Comparison of ENCODE assay signal across 10 cellular contexts in the genomic region with DNA sequence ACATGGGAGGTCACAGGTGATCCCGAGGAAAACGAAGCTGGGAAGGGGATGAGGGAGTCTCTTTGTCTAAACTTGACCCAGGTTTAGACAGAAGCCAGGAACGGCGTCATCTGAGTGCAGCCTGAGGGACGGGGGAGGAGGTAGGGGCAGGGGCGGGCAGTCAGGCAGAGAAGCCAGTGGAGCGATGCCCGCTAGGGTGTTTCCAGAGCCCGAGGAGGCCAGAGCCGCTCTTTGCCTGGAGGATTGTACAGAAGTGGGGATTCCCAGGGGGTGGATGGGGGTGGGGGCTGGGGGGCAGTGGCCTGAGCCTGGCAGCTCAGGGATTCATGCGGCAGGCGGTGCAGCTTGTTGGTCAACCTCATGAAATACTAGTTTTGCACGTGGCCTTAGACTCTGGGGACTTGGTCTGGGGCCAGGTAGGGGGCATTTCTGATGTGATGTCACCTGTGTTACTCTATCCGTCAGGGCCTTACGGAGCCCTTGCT. TPM values are rescaled to one million over a fixed set of nuclear protein-coding genes. Genes with fewer than 3 reads are reported as not detected.
DNase-seq lines count a peak whose midpoint lies in the region; ATAC-seq and TF ChIP-seq lines count a peak whose summit lies in the region.
"Had no signal": no experiment of that assay in that cellular context is flagged by ENCODE, and none has a peak within 500 bp of the region (broad histone marks: within the 10 kb centered on the region; RNA-seq: fewer than 3 reads in every experiment).

No MANE protein-coding gene starts in this region.

- TF ChIP-seq POLR2A in prostate gland (IDR thresholded peaks at IDR 0.05), result no peak

- H3K27me3 Mint-ChIP-seq in Calu3 (ENCODE audit: unreplicated experiment), result no peaks in the 10 kb centered on the region
- H3K27me3 Mint-ChIP-seq: CD8-positive, alpha-beta memory T cell had no signal

- CTCF ChIA-PET in Calu3 (lab: Charles Lee), result interaction anchor here (0.6 kb wide), 1 partner anchor 246 kb away, joined by 4 read pairs; no protein-coding TSS in a partner anchor

- H3K4me1 ChIP-seq in prostate gland (replicated peaks), result no peaks in the 10 kb centered on the region

- BruUV-seq in Calu3 (replicated peaks; lab: Mats Ljungman, UMichigan), result no TSS peak

- peak overlapping the region; percentile 24 for H3K4me3 Mint-ChIP-seq in Calu3 (ENCODE audit: low read depth, unreplicated experiment)

- H3K4me1 Mint-ChIP-seq in Calu3 (ENCODE audit: low read depth, unreplicated experiment), result peaks cover 16% of the 10 kb centered on the region

- 38% methylated on average over 15 of the region's 15 CpGs for WGBS in prostate gland

- intact Hi-C loops in Calu3 (cut with micrococcal nuclease; ENCODE audit: unreplicated experiment), result no loop called here
- intact Hi-C loops in prostate gland (cut with DNase I), result no loop called here

- H3K9me3 Mint-ChIP-seq in Calu3 (ENCODE audit: low read depth, unreplicated experiment), result no peaks in the 10 kb centered on the region
- H3K9me3 Mint-ChIP-seq: CD8-positive, alpha-beta memory T cell had no signal

- peaks cover 13% of the 10 kb centered on the region for H3K36me3 Mint-ChIP-seq in Calu3 (ENCODE audit: insufficient read depth, unreplicated experiment)

- H3K4me3 ChIP-seq in prostate gland, result no peak overlapping the region
- H3K4me3 ChIP-seq: smooth muscle cell had no signal

- no peaks in the 10 kb centered on the region for H3K27me3 ChIP-seq in prostate gland (replicated peaks; ENCODE audit: insufficient read depth)

- TF ChIP-seq CTCF in Calu3 (IDR thresholded peaks at IDR 0.05; ENCODE audit: unreplicated experiment) (no peak), GM20000 (IDR thresholded peaks at IDR 0.05; ENCODE audit: extremely low read depth, missing control alignments) (no peak), prostate gland (IDR thresholded peaks at IDR 0.05) (no peak)

- peak; percentile 46 for ATAC-seq in HG03432 (IDR thresholded peaks at IDR 0.05; ENCODE audit: unreplicated experiment)

- DNase-seq in Calu3 (no peak), GM20000 (ENCODE audit: low spot score) (peak; percentile 73), kidney tubule cell (ENCODE audit: low spot score) (peak; percentile 90), prostate gland (ENCODE audit: low spot score) (no peak), NCI-H1436 treated with DMSO at 0.1 percent for 48 hours (lab: John Stamatoyannopoulos, UW) (no peak), HT-29 (ENCODE audit: low spot score) (no peak)
- no peak for DNase-seq in activated naive CD4-positive, alpha-beta T cell (lab: John Stamatoyannopoulos, UW)
- DNase-seq: CD8-positive, alpha-beta memory T cell had no signal

- H3K9me3 ChIP-seq in prostate gland, result no peaks in the 10 kb centered on the region

- no peak overlapping the region for H3K27ac ChIP-seq in prostate gland

- no peak overlapping the region for H3K27ac Mint-ChIP-seq in Calu3 (ENCODE audit: unreplicated experiment)

- H3K36me3 ChIP-seq in prostate gland, result no peaks in the 10 kb centered on the region

RNA-seq across cellular contexts. Expression of gene VPS26C, which starts 58.4 kb away (rescaled TPM):
- 30.6 and 32.3 TPM in 2 replicates for total RNA-seq in Calu3 (2022)
- total RNA-seq in prostate gland, result 10 to 100 TPM; 36.8 to 46.1 TPM
- 38.6 and 47.9 TPM in 2 replicates for total RNA-seq in HT-29 (2014; rRNA removed; shearing (Covaris generic))

Comparison
In these comparisons a context has a peak if more than half of its experiments do, and no peak if none do; other contexts are left out.
1. DNase-seq: peak in GM20000 (single experiment) and kidney tubule cell (single experiment); none in Calu3 (single experiment), prostate gland (single experiment), NCI-H1436 treated with DMSO at 0.1 percent for 48 hours (single experiment), HT-29 (single experiment) and activated naive CD4-positive, alpha-beta T cell (0 of 4).